1 cellular context compared by ENCODE assay signal in the genomic region with DNA sequence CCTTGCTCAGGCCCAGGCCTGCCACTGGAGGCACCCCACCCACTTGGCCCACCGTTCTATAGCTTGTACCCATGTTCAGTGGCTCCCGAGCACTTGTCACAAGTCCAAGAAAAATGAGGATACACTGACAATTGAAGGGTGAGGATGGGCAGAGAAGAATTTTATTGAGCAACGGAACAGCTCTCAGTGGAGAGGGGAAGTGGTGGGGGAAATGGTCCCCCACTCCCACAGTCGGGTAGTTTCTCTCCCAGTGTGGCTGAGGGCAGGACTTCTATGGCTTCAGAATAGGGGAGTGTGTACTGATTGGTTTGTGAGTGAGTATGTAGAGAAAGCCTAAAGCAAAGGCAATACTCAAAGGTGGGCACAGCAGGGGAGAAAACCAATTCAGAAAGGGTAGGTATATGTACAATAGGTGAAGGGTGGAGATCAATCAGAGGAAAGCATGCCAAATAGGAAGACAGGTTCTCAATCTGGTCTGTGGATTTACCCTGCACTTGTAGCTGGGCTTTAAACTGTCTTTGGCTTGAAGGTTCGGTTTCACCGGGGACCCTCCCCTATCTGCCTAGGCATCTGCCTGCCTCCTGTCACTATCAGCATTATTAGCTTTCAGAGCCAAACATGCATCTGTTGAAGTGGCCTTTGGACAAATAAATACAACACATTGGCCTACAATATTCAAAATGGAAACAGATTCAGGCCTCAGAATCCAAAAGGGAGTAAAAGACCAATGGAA.
TF ChIP-seq lines count a peak whose summit lies in the region.

No MANE protein-coding gene starts in this region.

TF ChIP-seq in WTC11, 78 proteins besides CTCF, POLR2A, EP300 and RAD21 (continued from another document):
- TF ChIP-seq JUN (CRISPR knock-in tag; IDR thresholded peaks at IDR 0.05) (no peak), ATF1 (CRISPR knock-in tag; IDR thresholded peaks at IDR 0.05) (no peak)
